Comparison of ENCODE assay signal across 10 cellular contexts in the genomic region with DNA sequence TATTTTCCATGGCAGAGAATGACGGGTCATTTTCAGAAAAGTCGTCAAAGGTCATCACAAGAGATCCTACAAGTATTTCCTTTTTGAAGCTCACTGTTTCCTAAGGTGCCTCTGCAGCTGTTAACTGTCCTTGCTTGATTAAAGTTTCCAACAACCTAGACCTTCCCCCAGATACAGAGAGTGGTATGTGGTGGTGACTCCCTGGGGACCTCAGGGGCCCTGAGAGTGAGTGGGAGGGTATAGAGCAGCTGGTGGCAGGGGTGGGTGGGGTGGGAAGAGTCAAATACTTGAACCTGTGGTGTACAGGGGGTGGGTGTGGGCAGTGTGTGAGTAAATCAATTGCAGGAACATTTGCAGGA. TPM values are rescaled to one million over a fixed set of nuclear protein-coding genes. Genes with fewer than 3 reads are reported as not detected.
A peak's percentile ranks its signal among the peaks of the same experiment; 100 is the strongest.
DNase-seq lines count a peak whose midpoint lies in the region; ATAC-seq and TF ChIP-seq lines count a peak whose summit lies in the region.
"Had no signal": no experiment of that assay in that cellular context is flagged by ENCODE, and none has a peak within 500 bp of the region (broad histone marks: within the 10 kb centered on the region; RNA-seq: fewer than 3 reads in every experiment).

No MANE protein-coding gene starts in this region.

- BruUV-seq in OCI-LY7 (replicated peaks; lab: Mats Ljungman, UMichigan) = no TSS peak

- H3K4me2 ChIP-seq in OCI-LY7 (ENCODE audit: low read length) = peak overlapping the region; percentile 90

- TF ChIP-seq CTCF in OCI-LY7 (conservative IDR thresholded peaks at IDR 0.05; ENCODE audit: low read length) = no peak
- no peak for TF ChIP-seq CTCF in spleen (IDR thresholded peaks at IDR 0.05 in 8 of 11, conservative IDR thresholded peaks at IDR 0.05 in 3 of 11)
- no peak for TF ChIP-seq CTCF in GM20000 (IDR thresholded peaks at IDR 0.05; ENCODE audit: extremely low read depth, missing control alignments)
- no peak for TF ChIP-seq CTCF in foreskin fibroblast (IDR thresholded peaks at IDR 0.05; ENCODE audit: low read depth, low read length)
- no peak for TF ChIP-seq CTCF in body of pancreas (IDR thresholded peaks at IDR 0.05)

- intact Hi-C loops in OCI-LY7 (cut with micrococcal nuclease; ENCODE audit: unreplicated experiment) (loop anchor here (1.0 to 5.0 kb wide), 7 partner anchors 15 to 502 kb away; partner anchors contain the start of genes ATOSB, CCDC107, CREB3 and RMRP), spleen (cut with DNase I; ENCODE audit: low total_unique reads) (no loop called here), body of pancreas (cut with DNase I) (no loop called here)

- H3K27me3 ChIP-seq in spleen (replicated peaks in 1 of 7) = no peaks in the 10 kb centered on the region
- no peaks in the 10 kb centered on the region for H3K27me3 ChIP-seq in body of pancreas

- 10 to 23% (median 15%) methylated on average over 2 of the region's 2 CpGs for WGBS in spleen, 5 donors
- 59 to 80% methylated on average over 1 to 2 of the region's 2 CpGs for WGBS in body of pancreas, 2 donors

- peaks cover 6% of the 10 kb centered on the region; the same call in 1 of the 2 replicates for H3K79me2 ChIP-seq in OCI-LY7 (ENCODE audit: insufficient read depth, low read depth, low read length)

- no peak overlapping the region; the same call in 1 of the 2 replicates for H2AFZ ChIP-seq in OCI-LY7 (ENCODE audit: low read length)

- POLR2A ChIA-PET in OCI-LY7 (lab: Charles Lee) = interaction anchor here (0.6 to 11.0 kb wide), 20 partner anchors 8 to 226 kb away, joined by 3 to 110 read pairs (median 4); partner anchors contain the start of genes ARHGEF39, CCDC107, CREB3 and HINT2

- no peak for DNase-seq in activated CD4-positive, CD25-positive, alpha-beta regulatory T cell treated with anti-CD3 and anti-CD28 coated beads, Interleukin-2, amount 50 U/mL, for 72 hours
- DNase-seq in OCI-LY7 (ENCODE audit: low spot score) (peak; percentile 94), spleen (peak; percentile 87), GM20000 (ENCODE audit: low spot score) (no peak), foreskin fibroblast (no peak), body of pancreas (no peak)
- DNase-seq: NCI-H345 had no signal

- H3K4me3 ChIP-seq in OCI-LY7 (ENCODE audit: low read depth, low read length, poor library complexity, severe bottlenecking) = peak overlapping the region; percentile 69
- peak overlapping the region in 2 of 8 donors; percentile 52 to 82 for H3K4me3 ChIP-seq in spleen
- H3K4me3 ChIP-seq in foreskin fibroblast (ENCODE audit: low read depth in 1 of 2, low read length in 2 of 2) = no peak overlapping the region
- no peak overlapping the region for H3K4me3 ChIP-seq in body of pancreas
- H3K4me3 ChIP-seq: lung had no signal

- no peaks in the 10 kb centered on the region for H4K20me1 ChIP-seq in OCI-LY7 (ENCODE audit: insufficient read depth, low read length)

- H3K36me3 ChIP-seq in OCI-LY7 (ENCODE audit: insufficient read depth, low read length) (peaks cover 11% of the 10 kb centered on the region; the same call in 1 of the 2 replicates), spleen (peaks cover 0 to 17% (median 0%) of the 10 kb centered on the region in 6 donors), body of pancreas (replicated peaks in 1 of 2; ENCODE audit: insufficient read depth in 1 of 2, low read depth in 2 of 2) (no peaks in the 10 kb centered on the region)

- peak overlapping the region; percentile 92 for H3K27ac ChIP-seq in OCI-LY7 (ENCODE audit: low read depth, low read length, poor library complexity, severe bottlenecking)
- H3K27ac ChIP-seq in spleen = peak overlapping the region; percentile 72 to 94 (median 84)
- H3K27ac ChIP-seq in body of pancreas = no peak overlapping the region

- CTCF ChIA-PET in OCI-LY7 (lab: Charles Lee; ENCODE audit: unreplicated experiment) = interaction anchor here (0.6 to 2.3 kb wide), 8 partner anchors 7 to 249 kb away, joined by 3 to 21 read pairs (median 5); partner anchors contain the start of genes CCDC107, RMRP and SIT1

- peak; percentile 69 to 73 for ATAC-seq in activated CD4-positive, CD25-positive, alpha-beta regulatory T cell treated with anti-CD3 and anti-CD28 coated beads, Interleukin-2, amount 50 U/mL, for 24 hours
- ATAC-seq in HG02840 (IDR thresholded peaks at IDR 0.05; ENCODE audit: low FRiP score, unreplicated experiment) (peak; percentile 30), body of pancreas (no peak)

- H3K9me2 ChIP-seq in OCI-LY7 (ENCODE audit: insufficient read depth, low read length) = no peaks in the 10 kb centered on the region

- H3K4me1 ChIP-seq in OCI-LY7 (ENCODE audit: insufficient read depth, low read length, poor library complexity, severe bottlenecking) (peaks cover 67% of the 10 kb centered on the region), spleen (peaks cover 17 to 77% (median 61%) of the 10 kb centered on the region in 6 donors), body of pancreas (peaks cover 14% of the 10 kb centered on the region)

- no peaks in the 10 kb centered on the region for H3K9me3 ChIP-seq in OCI-LY7 (ENCODE audit: low read length)
- no peaks in the 10 kb centered on the region for H3K9me3 ChIP-seq in spleen
- no peaks in the 10 kb centered on the region for H3K9me3 ChIP-seq in body of pancreas

- TF ChIP-seq POLR2A in spleen (IDR thresholded peaks at IDR 0.05) = no peak
- TF ChIP-seq POLR2A in body of pancreas (IDR thresholded peaks at IDR 0.05) = no peak

RNA-seq across cellular contexts. Expression of gene CD72, which starts 1.6 kb away (rescaled TPM):
- total RNA-seq in OCI-LY7 (2014; rRNA removed; shearing (Covaris generic)) = 91.4 and 107 TPM in 2 replicates
- total RNA-seq in OCI-LY7 (2022) (63.0 and 67.6 TPM in 2 replicates), spleen (100 to 1,000 TPM in 5 of 7 donors, 10 to 100 TPM in 2; 74.4 to 160 (median 127) TPM), body of pancreas (1 to 10 TPM; 3.3 to 3.9 TPM)
- 100 to 1,000 TPM in 2 of 3 donors, 10 to 100 TPM in 1; 97.4 to 159 (median 115) TPM for polyA plus RNA-seq in spleen

RNA-seq across cellular contexts. Expression of gene TESK1, which starts 14.7 kb away (rescaled TPM):
- total RNA-seq in OCI-LY7 (2014; rRNA removed; shearing (Covaris generic)) = 15.0 and 18.3 TPM in 2 replicates
- 36.9 and 42.2 TPM in 2 replicates for total RNA-seq in OCI-LY7 (2022)
- total RNA-seq in spleen = 10 to 100 TPM; 24.8 to 47.1 (median 31.8) TPM
- polyA plus RNA-seq in spleen = 10 to 100 TPM; 15.6 to 34.7 (median 22.7) TPM
- total RNA-seq in body of pancreas = 10 to 100 TPM; 13.0 to 20.1 TPM

RNA-seq across cellular contexts. Expression of gene SIT1, which starts 31.0 kb away (rescaled TPM):
- 176 and 210 TPM in 2 replicates for total RNA-seq in OCI-LY7 (2014; rRNA removed; shearing (Covaris generic))
- total RNA-seq in OCI-LY7 (2022) (93.0 and 121 TPM in 2 replicates), spleen (10 to 100 TPM; 24.2 to 44.9 (median 27.5) TPM), body of pancreas (under 1 TPM in 1 of 2 donors, not detected in 1; 0.26 TPM)
- polyA plus RNA-seq in spleen = 10 to 100 TPM; 71.7 to 82.7 (median 82.7) TPM

RNA-seq across cellular contexts. Expression of gene RMRP, which starts 38.0 kb away (rescaled TPM):
- 21,739 and 26,575 TPM in 2 replicates for total RNA-seq in OCI-LY7 (2014; rRNA removed; shearing (Covaris generic))
- total RNA-seq in OCI-LY7 (2022) = 4,033 and 12,624 TPM in 2 replicates
- over 10,000 TPM in 5 of 7 donors, 1,000 to 10,000 TPM in 2; 5,541 to 28,996 (median 23,209) TPM for total RNA-seq in spleen
- 100 to 1,000 TPM in 1 of 3 donors, 10 to 100 TPM in 1, not detected in 1; 42.1 to 285 TPM for polyA plus RNA-seq in spleen
- total RNA-seq in body of pancreas = 1,000 to 10,000 TPM in 1 of 2 donors, 100 to 1,000 TPM in 1; 887 to 2,577 TPM

RNA-seq across cellular contexts. Expression of gene CCDC107, which starts 38.3 kb away (rescaled TPM):
- total RNA-seq in OCI-LY7 (2014; rRNA removed; shearing (Covaris generic)) = 16.5 and 20.3 TPM in 2 replicates
- 10.0 and 11.4 TPM in 2 replicates for total RNA-seq in OCI-LY7 (2022)
- total RNA-seq in spleen = 10 to 100 TPM; 14.4 to 24.2 (median 20.8) TPM
- polyA plus RNA-seq in spleen = 10 to 100 TPM; 35.3 to 46.9 (median 37.0) TPM
- 10 to 100 TPM; 15.8 to 42.2 TPM for total RNA-seq in body of pancreas

Comparison
In these comparisons a context has a peak if more than half of its experiments do, and no peak if none do; other contexts are left out.
1. DNase-seq: peak in OCI-LY7 (single experiment) and spleen (single experiment); none in activated CD4-positive, CD25-positive, alpha-beta regulatory T cell treated with anti-CD3 and anti-CD28 coated beads, Interleukin-2, amount 50 U/mL, for 72 hours (single experiment), GM20000 (single experiment), foreskin fibroblast (0 of 2) and body of pancreas (0 of 4).
2. H3K27ac ChIP-seq: peak in OCI-LY7 (single experiment) and spleen (8 of 8); none in body of pancreas (0 of 4).
3. RNA of gene CD72, which starts 1.6 kb away (total RNA-seq): 74.4 to 160 TPM in spleen and 63.0 to 107 TPM in OCI-LY7; 3.3 to 3.9 TPM in body of pancreas; every median in the first group is over 10 times any median in the second.
4. RNA of gene SIT1, which starts 31.0 kb away (total RNA-seq): 93.0 to 210 TPM in OCI-LY7 and 24.2 to 44.9 TPM in spleen; 0.26 TPM in body of pancreas; every median in the first group is over 10 times any median in the second.